In the genomic region with DNA sequence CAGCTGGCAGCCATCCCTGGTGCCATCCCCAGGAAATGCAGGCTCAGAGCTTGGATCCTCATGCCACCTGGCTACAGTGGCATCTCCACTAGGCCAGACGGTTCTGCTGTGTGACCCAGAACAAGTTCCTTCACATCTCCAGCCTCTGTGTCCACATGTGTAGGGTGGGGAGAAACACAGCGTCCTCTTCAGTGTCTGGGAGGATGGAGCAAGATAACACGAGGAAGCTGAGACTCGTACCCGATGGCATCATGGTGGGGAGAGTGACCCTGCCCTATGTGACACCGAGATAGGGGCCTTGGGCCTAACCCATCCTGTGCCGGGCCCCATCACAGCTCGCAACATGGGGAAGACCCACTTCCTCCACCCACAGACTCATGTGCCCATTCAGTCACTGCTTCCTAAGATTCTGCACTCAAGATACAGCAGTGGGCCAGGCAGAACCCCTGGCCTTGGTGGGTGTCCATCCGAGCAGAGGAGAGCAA, we compare ENCODE assay signal across 8 cellular contexts.
"Had no signal": no experiment of that assay in that cellular context is flagged by ENCODE, and none has a peak within 500 bp of the region (broad histone marks: within the 10 kb centered on the region; RNA-seq: fewer than 3 reads in every experiment).

No MANE protein-coding gene starts in this region.

- H3K4me3 ChIP-seq: lung, ovary, SJSA1, tibial artery had no signal

- H3K27me3 ChIP-seq: ovary, SJSA1, tibial artery had no signal

- ATAC-seq: stimulated activated memory B cell treated with anti-CD40 and anti-IgM and Interleukin-4, amounts not matched to agents 10 μg/mL and 1 μg/mL and 100 μg/mL, for 72 hours had no signal

- DNase-seq: activated CD4-positive, alpha-beta T cell treated with anti-CD3 and anti-CD28 coated beads for 1 hour; effector memory CD4-positive, alpha-beta T cell; midbrain had no signal

- H3K36me3 ChIP-seq: ovary, SJSA1 had no signal

- H3K9me3 ChIP-seq: ovary, SJSA1, tibial artery had no signal

- H3K4me1 ChIP-seq: SJSA1, tibial artery had no signal

- H3K27ac ChIP-seq: ovary, SJSA1, tibial artery had no signal
